In the genomic region with DNA sequence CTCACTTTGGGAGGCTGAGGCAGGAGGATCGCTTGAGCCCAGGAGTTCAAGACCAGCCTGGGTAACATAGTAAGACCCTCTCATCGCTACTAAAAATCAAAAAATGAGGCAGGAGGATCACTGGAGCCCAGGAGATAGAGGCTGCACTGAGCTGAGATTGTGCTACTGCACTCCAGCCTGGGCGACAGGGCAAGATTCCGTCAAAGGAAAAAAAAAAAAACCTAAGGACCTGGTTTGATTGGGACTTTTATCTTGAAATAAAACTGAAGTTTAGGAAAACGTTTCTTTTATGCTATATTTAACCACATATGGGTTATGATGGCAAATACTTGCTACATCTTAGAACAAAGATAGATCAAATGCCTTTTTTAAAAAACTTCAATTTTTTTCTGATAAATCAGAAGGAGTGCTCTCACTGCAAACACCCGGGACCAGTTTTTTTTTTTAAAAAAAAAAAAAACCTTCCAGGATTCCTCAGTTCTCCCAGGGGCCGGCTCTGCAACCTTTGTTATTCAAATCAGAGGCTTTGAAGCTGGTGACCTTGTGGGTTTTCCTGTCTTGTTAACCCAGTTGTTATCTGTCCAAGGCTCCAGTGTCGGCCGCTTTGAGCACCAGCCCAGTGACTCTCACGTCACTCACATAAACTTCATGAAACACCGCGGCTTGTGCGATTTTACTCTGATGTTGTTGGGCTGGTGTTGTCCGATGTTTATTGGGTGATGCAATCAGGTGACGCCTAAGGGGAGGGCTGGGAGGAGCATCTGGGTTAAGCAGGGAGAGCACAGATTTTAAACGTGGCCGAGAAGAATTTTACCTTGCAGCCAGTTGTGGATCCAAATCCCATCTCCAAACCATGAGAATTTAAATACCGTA, we compare ENCODE assay signal across 9 cellular contexts. TPM values are rescaled to one million over a fixed set of nuclear protein-coding genes. Genes with fewer than 3 reads are reported as not detected.
DNase-seq lines count a peak whose midpoint lies in the region; ATAC-seq and TF ChIP-seq lines count a peak whose summit lies in the region.
"Had no signal": no experiment of that assay in that cellular context is flagged by ENCODE, and none has a peak within 500 bp of the region (broad histone marks: within the 10 kb centered on the region; RNA-seq: fewer than 3 reads in every experiment).

No MANE protein-coding gene starts in this region.

- peak overlapping the region; percentile 41 for H3K4me2 ChIP-seq in OCI-LY3 (ENCODE audit: low read length)

- H4K20me1 ChIP-seq in OCI-LY3 (ENCODE audit: insufficient read depth, low read length): no peaks in the 10 kb centered on the region

- no peak overlapping the region for H3K27ac ChIP-seq in AG04450 (ENCODE audit: low read depth, low read length)
- no peak overlapping the region for H3K27ac ChIP-seq in OCI-LY3 (ENCODE audit: low read length)
- H3K27ac ChIP-seq in body of pancreas: peak overlapping the region; percentile 28 to 58 (median 56)

- DNase-seq in AG04450 (ENCODE audit: low read depth, low spot score) (peak; percentile 20), HFF-Myc (ENCODE audit: extremely low read depth, low read depth) (peak; percentile 47), body of pancreas (peak; percentile 84 to 96 (median 94)), islet precursor cell (peak; percentile 97), SKM-1 treated with dmso at 0.1 percent for 144 hours (lab: John Stamatoyannopoulos, UW; ENCODE audit: unreplicated experiment) (no peak)
- peak; percentile 10 for DNase-seq in stimulated activated CD4-positive, alpha-beta T cell treated with anti-CD3 and anti-CD28 coated beads, Interleukin-4, amount 100 ng/mL, for 1 hour

- peak; percentile 96 for ATAC-seq in body of pancreas
- ATAC-seq in GM18868 (IDR thresholded peaks at IDR 0.05; ENCODE audit: unreplicated experiment): no peak

- 0 out of 2 replicates have a peak, but pooled peaks cover 5% of the 10 kb centered on the region for H3K4me1 ChIP-seq in OCI-LY3 (ENCODE audit: low read length)
- H3K4me1 ChIP-seq in body of pancreas: peaks cover 20% of the 10 kb centered on the region

- H3K27me3 ChIP-seq in AG04450 (ENCODE audit: control insufficient read depth, insufficient read depth, low read length) (peaks cover 18% of the 10 kb centered on the region), OCI-LY3 (ENCODE audit: low read depth, low read length) (no peaks in the 10 kb centered on the region), body of pancreas (no peaks in the 10 kb centered on the region)

- H3K79me2 ChIP-seq in OCI-LY3 (ENCODE audit: low read length): no peaks in the 10 kb centered on the region

- POLR2A ChIA-PET in AG04450 (lab: Yijun Ruan, JAX): no interaction called here

- H3K9me3 ChIP-seq in AG04450 (ENCODE audit: control insufficient read depth, insufficient read depth, low read length) (no peaks in the 10 kb centered on the region; the same call in 1 of the 2 replicates), OCI-LY3 (ENCODE audit: insufficient read depth, low read length) (no peaks in the 10 kb centered on the region), body of pancreas (no peaks in the 10 kb centered on the region)

- CTCF ChIA-PET in AG04450 (lab: Charles Lee): interaction anchor here (0.7 kb wide), 1 partner anchor 224 kb away, joined by 4 read pairs; no protein-coding TSS in a partner anchor

- intact Hi-C loops in body of pancreas (cut with DNase I): no loop called here

- peak in 2 of 3 donors; percentile 13 to 26 for TF ChIP-seq POLR2A in body of pancreas (IDR thresholded peaks at IDR 0.05)

- 16 to 20% methylated on average over 14 to 18 of the region's 18 CpGs for WGBS in body of pancreas, 2 donors

- TF ChIP-seq CTCF in AG04450 (IDR thresholded peaks at IDR 0.05; ENCODE audit: low read depth, low read length) (no peak), HFF-Myc (IDR thresholded peaks at IDR 0.05; ENCODE audit: low read depth, low read length, missing control alignments) (no peak), OCI-LY3 (IDR thresholded peaks at IDR 0.05; ENCODE audit: low read depth, low read length) (no peak), body of pancreas (IDR thresholded peaks at IDR 0.05) (no peak)

- H2AFZ ChIP-seq in OCI-LY3 (ENCODE audit: low read depth, low read length): peak overlapping the region; percentile 95

- no peak overlapping the region for H3K4me3 ChIP-seq in AG04450 (ENCODE audit: low read depth, low read length)
- no peak overlapping the region for H3K4me3 ChIP-seq in HFF-Myc (replicated peaks; ENCODE audit: low read depth, low read length)
- H3K4me3 ChIP-seq in OCI-LY3 (ENCODE audit: low read length): peak overlapping the region; percentile 51
- H3K4me3 ChIP-seq in body of pancreas: no peak overlapping the region

- peak overlapping the region; percentile 35; the same call in 1 of the 2 replicates for H3K9ac ChIP-seq in OCI-LY3 (ENCODE audit: low read length)

- no peaks in the 10 kb centered on the region for H3K36me3 ChIP-seq in OCI-LY3 (replicated peaks; ENCODE audit: low read depth, low read length)
- no peaks in the 10 kb centered on the region for H3K36me3 ChIP-seq in body of pancreas (replicated peaks in 1 of 2; ENCODE audit: insufficient read depth in 1 of 2, low read depth in 2 of 2)

RNA-seq across cellular contexts. Expression of gene SLC22A11, which starts 10.5 kb away (rescaled TPM):
- not detected in 2 replicates for polyA plus RNA-seq in AG04450 (2011; rRNA removed)
- polyA minus RNA-seq in AG04450 (2011; rRNA and poly(A)+ RNA removed): not detected in 2 replicates
- not detected for total RNA-seq in body of pancreas
- total RNA-seq: temporal lobe had no signal

RNA-seq across cellular contexts. Expression of gene SLC22A12, which starts 24.7 kb away (rescaled TPM):
- polyA plus RNA-seq in AG04450 (2011; rRNA removed): not detected in 2 replicates
- polyA minus RNA-seq in AG04450 (2011; rRNA and poly(A)+ RNA removed): not detected in 2 replicates
- total RNA-seq in body of pancreas: not detected
- total RNA-seq: temporal lobe had no signal

Comparison
In these comparisons a context has a peak if more than half of its experiments do, and no peak if none do; other contexts are left out.
1. H3K27ac ChIP-seq: peak in body of pancreas (4 of 4); none in AG04450 (single experiment) and OCI-LY3 (single experiment).